14 cellular contexts compared by ENCODE assay signal in the genomic region with DNA sequence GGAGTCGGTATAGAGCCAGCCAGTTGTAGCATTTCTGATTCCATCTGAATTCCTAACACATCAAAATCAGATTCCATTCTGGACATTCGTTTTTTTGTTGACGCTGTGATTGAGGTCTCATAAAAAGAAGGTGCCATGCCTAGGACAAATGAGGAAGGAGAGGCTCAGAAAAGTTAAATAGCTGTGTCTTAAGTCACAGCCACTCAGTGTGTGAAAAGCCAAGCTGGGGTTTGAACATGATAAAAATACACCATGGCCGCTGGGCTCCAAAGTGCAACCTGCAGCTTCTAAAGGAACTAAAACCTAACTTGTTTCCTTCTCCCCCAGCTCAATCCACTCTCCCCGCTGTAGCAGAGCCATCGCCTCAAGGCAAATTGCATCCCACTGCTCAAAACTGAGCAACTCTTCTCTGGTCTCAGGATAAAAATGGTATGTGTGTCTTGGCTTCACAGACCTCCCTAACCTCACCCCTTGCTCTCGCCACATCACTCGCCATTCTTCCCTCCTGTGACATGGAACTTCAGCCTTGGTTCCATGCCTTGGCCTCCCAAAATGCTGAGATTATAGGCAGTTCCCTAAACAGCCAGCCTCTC. TPM values are rescaled to one million over a fixed set of nuclear protein-coding genes. Genes with fewer than 3 reads are reported as not detected.
A peak's percentile ranks its signal among the peaks of the same experiment; 100 is the strongest.
DNase-seq lines count a peak whose midpoint lies in the region; TF ChIP-seq lines count a peak whose summit lies in the region.
"Had no signal": no experiment of that assay in that cellular context is flagged by ENCODE, and none has a peak within 500 bp of the region (broad histone marks: within the 10 kb centered on the region; RNA-seq: fewer than 3 reads in every experiment).

No MANE protein-coding gene starts in this region.

- H2AFZ ChIP-seq in PC-9 (0 out of 2 replicates have a peak overlapping the region, but pooled peaks have one; percentile 45), osteoblast (ENCODE audit: low read length) (no peak overlapping the region)

- H3K79me2 ChIP-seq in PC-9 (ENCODE audit: low read depth) (no peaks in the 10 kb centered on the region), osteoblast (ENCODE audit: insufficient read depth, low read length) (no peaks in the 10 kb centered on the region)

- no peaks in the 10 kb centered on the region for H3K9me2 ChIP-seq in PC-9 (ENCODE audit: insufficient read depth)

- H3K9me3 ChIP-seq in PC-9 (ENCODE audit: insufficient read depth, low read depth): no peaks in the 10 kb centered on the region
- no peaks in the 10 kb centered on the region for H3K9me3 ChIP-seq in osteoblast (ENCODE audit: low read depth, low read length)

- H3K4me3 Mint-ChIP-seq in immature natural killer cell: peak overlapping the region in 3 of 5 donors; percentile 7 to 23 (median 9)
- H3K4me3 Mint-ChIP-seq in activated T-helper 2 cell treated with anti-CD3 and anti-CD28 coated beads, Interferon-gamma antibody, Interleukin-2, Interleukin-4, amounts not matched to agents 10 μg/mL and 5 μg/mL and 100 μg/mL, durations not matched to agents 14 hours and 24 hours and 36 hours (ENCODE audit: low read depth): no peak overlapping the region
- H3K4me3 Mint-ChIP-seq: activated naive CD8-positive, alpha-beta T cell; activated T-cell treated with anti-CD3 and anti-CD28 coated beads, Interleukin-2, amount 50 U/mL, for 72 hours had no signal

- DNase-seq in GM10266 (ENCODE audit: extremely low spot score) (peak; percentile 1), PC-9 (no peak), immature natural killer cell (no peak), osteoblast (ENCODE audit: insufficient read length, low spot score, missing footprints) (peak; percentile 3), foreskin fibroblast (no peak), NCI-H446 treated with DMSO at 0.1 percent for 48 hours (lab: John Stamatoyannopoulos, UW) (no peak), RKO (ENCODE audit: low spot score) (no peak)
- DNase-seq in activated T-helper 2 cell treated with anti-CD3 and anti-CD28 coated beads, Interferon-gamma antibody, Interleukin-2, Interleukin-4, amounts not matched to agents 10 μg/mL and 5 μg/mL and 100 μg/mL, durations not matched to agents 14 hours and 24 hours and 36 hours (ENCODE audit: low spot score): no peak
- DNase-seq: cortex of kidney, foreskin melanocyte, NCI-H1092 treated with DMSO at 0.1 percent for 48 hours had no signal

- H3K36me3 Mint-ChIP-seq in immature natural killer cell: no peaks in the 10 kb centered on the region
- no peaks in the 10 kb centered on the region for H3K36me3 Mint-ChIP-seq in activated T-helper 2 cell treated with anti-CD3 and anti-CD28 coated beads, Interferon-gamma antibody, Interleukin-2, Interleukin-4, amounts not matched to agents 10 μg/mL and 5 μg/mL and 100 μg/mL, durations not matched to agents 14 hours and 24 hours and 36 hours (ENCODE audit: low read depth)
- H3K36me3 Mint-ChIP-seq: activated naive CD8-positive, alpha-beta T cell; brain had no signal

- no peaks in the 10 kb centered on the region for H4K20me1 ChIP-seq in PC-9 (ENCODE audit: insufficient read depth)
- no peaks in the 10 kb centered on the region for H4K20me1 ChIP-seq in osteoblast (ENCODE audit: insufficient read depth, low read length)

- no TSS peak for BruUV-seq in PC-9 (replicated peaks; lab: Mats Ljungman, UMichigan)

- peaks cover 0 to 2% (median 0%) of the 10 kb centered on the region in 6 donors for H3K9me3 Mint-ChIP-seq in immature natural killer cell
- no peaks in the 10 kb centered on the region for H3K9me3 Mint-ChIP-seq in activated T-helper 2 cell treated with anti-CD3 and anti-CD28 coated beads, Interferon-gamma antibody, Interleukin-2, Interleukin-4, amounts not matched to agents 10 μg/mL and 5 μg/mL and 100 μg/mL, durations not matched to agents 14 hours and 24 hours and 36 hours
- H3K9me3 Mint-ChIP-seq: activated T-cell treated with anti-CD3 and anti-CD28 coated beads, Interleukin-2, amount 50 U/mL, for 72 hours had no signal

- peaks cover 0 to 3% (median 0%) of the 10 kb centered on the region in 3 donors for H3K27me3 Mint-ChIP-seq in immature natural killer cell (ENCODE audit: low read depth in 3 of 3)
- H3K27me3 Mint-ChIP-seq in activated T-helper 2 cell treated with anti-CD3 and anti-CD28 coated beads, Interferon-gamma antibody, Interleukin-2, Interleukin-4, amounts not matched to agents 10 μg/mL and 5 μg/mL and 100 μg/mL, durations not matched to agents 14 hours and 24 hours and 36 hours (ENCODE audit: low read depth): peaks cover 3% of the 10 kb centered on the region
- H3K27me3 Mint-ChIP-seq: activated naive CD8-positive, alpha-beta T cell; brain had no signal

- H3K27me3 ChIP-seq in PC-9 (ENCODE audit: insufficient read depth, low read depth): no peaks in the 10 kb centered on the region
- no peaks in the 10 kb centered on the region for H3K27me3 ChIP-seq in osteoblast (ENCODE audit: insufficient read depth, low read length)

- POLR2A ChIA-PET in PC-9 (lab: Charles Lee; ENCODE audit: unreplicated experiment): interaction anchor here (0.7 kb wide), 2 partner anchors 79 to 125 kb away, joined by 3 to 7 read pairs; no protein-coding TSS in a partner anchor

- H3K36me3 ChIP-seq in PC-9 (ENCODE audit: low read depth) (no peaks in the 10 kb centered on the region), osteoblast (ENCODE audit: insufficient read depth, low read length) (no peaks in the 10 kb centered on the region)

- CTCF ChIA-PET in PC-9 (lab: Charles Lee): interaction anchor here (0.6 to 2.1 kb wide), 9 partner anchors 13 to 693 kb away, joined by 3 to 20 read pairs (median 4); no protein-coding TSS in a partner anchor

- H3K4me1 Mint-ChIP-seq in immature natural killer cell: peaks cover 20 to 28% of the 10 kb centered on the region in 2 donors
- peaks cover 8% of the 10 kb centered on the region for H3K4me1 Mint-ChIP-seq in activated T-helper 2 cell treated with anti-CD3 and anti-CD28 coated beads, Interferon-gamma antibody, Interleukin-2, Interleukin-4, amounts not matched to agents 10 μg/mL and 5 μg/mL and 100 μg/mL, durations not matched to agents 14 hours and 24 hours and 36 hours (ENCODE audit: low read depth)

- no peak for TF ChIP-seq CTCF in GM10266 (IDR thresholded peaks at IDR 0.05; ENCODE audit: control insufficient read depth, insufficient read depth, low read depth, missing control alignments)
- TF ChIP-seq CTCF in PC-9 (conservative IDR thresholded peaks at IDR 0.05): no peak
- no peak for TF ChIP-seq CTCF in osteoblast (IDR thresholded peaks at IDR 0.05; ENCODE audit: extremely low read depth, low read depth, low read length)
- TF ChIP-seq CTCF in foreskin fibroblast (IDR thresholded peaks at IDR 0.05; ENCODE audit: low read depth, low read length): no peak

- intact Hi-C loops in PC-9 (cut with micrococcal nuclease; ENCODE audit: unreplicated experiment): loop anchor here (2.0 kb wide), 1 partner anchor 693 kb away; no protein-coding TSS in a partner anchor
- intact Hi-C loops in activated T-helper 2 cell treated with anti-CD3 and anti-CD28 coated beads, Interferon-gamma antibody, Interleukin-2, Interleukin-4, amounts not matched to agents 10 μg/mL and 5 μg/mL and 100 μg/mL, durations not matched to agents 14 hours and 24 hours and 36 hours (cut with micrococcal nuclease): loop anchor here (2.0 kb wide), 3 partner anchors 235 to 471 kb away; no protein-coding TSS in a partner anchor

- H3K4me3 ChIP-seq in PC-9 (no peak overlapping the region), osteoblast (ENCODE audit: insufficient read depth, low read length) (no peak overlapping the region), foreskin fibroblast (ENCODE audit: low read depth in 1 of 2, low read length in 2 of 2) (no peak overlapping the region)

- peak overlapping the region; percentile 67 to 92 (median 86) for H3K27ac Mint-ChIP-seq in immature natural killer cell
- H3K27ac Mint-ChIP-seq in activated T-helper 2 cell treated with anti-CD3 and anti-CD28 coated beads, Interferon-gamma antibody, Interleukin-2, Interleukin-4, amounts not matched to agents 10 μg/mL and 5 μg/mL and 100 μg/mL, durations not matched to agents 14 hours and 24 hours and 36 hours: no peak overlapping the region

- no peaks in the 10 kb centered on the region for H3F3A ChIP-seq in PC-9 (ENCODE audit: insufficient read depth, low read depth)

- H3K4me2 ChIP-seq in PC-9 (0 out of 2 replicates have a peak overlapping the region, but pooled peaks have one; percentile 67), osteoblast (ENCODE audit: insufficient read depth, low read length) (no peak overlapping the region)

- H3K27ac ChIP-seq in PC-9: no peak overlapping the region
- no peak overlapping the region for H3K27ac ChIP-seq in osteoblast (ENCODE audit: low read depth, low read length)

- H3K4me1 ChIP-seq in PC-9 (replicated peaks; ENCODE audit: insufficient read depth): peaks cover 11% of the 10 kb centered on the region
- H3K4me1 ChIP-seq in osteoblast (ENCODE audit: insufficient read depth, low read length): peaks cover 17% of the 10 kb centered on the region

RNA-seq across cellular contexts. Expression of gene FAM20B, which starts 22.1 kb away (rescaled TPM):
- total RNA-seq in PC-9 (2021) (68.1 and 80.5 TPM in 2 replicates), osteoblast (43.1 and 43.9 TPM in 2 replicates)
- 10 to 100 TPM in 2 of 3 donors, 1 to 10 TPM in 1; 8.1 to 13.1 (median 10.9) TPM for polyA plus RNA-seq in immature natural killer cell
- total RNA-seq in activated T-helper 2 cell treated with anti-CD3 and anti-CD28 coated beads, Interferon-gamma antibody, Interleukin-2, Interleukin-4, amounts not matched to agents 10 μg/mL and 5 μg/mL and 100 μg/mL, durations not matched to agents 14 hours and 24 hours and 36 hours: 38.1 and 39.7 TPM in 2 replicates

Comparison
In these comparisons a context has a peak if more than half of its experiments do, and no peak if none do; other contexts are left out.
1. DNase-seq: peak in GM10266 (single experiment) and osteoblast (single experiment); none in PC-9 (0 of 2), immature natural killer cell (0 of 3), foreskin fibroblast (0 of 2), NCI-H446 treated with DMSO at 0.1 percent for 48 hours (single experiment), activated T-helper 2 cell treated with anti-CD3 and anti-CD28 coated beads, Interferon-gamma antibody, Interleukin-2, Interleukin-4, amounts not matched to agents 10 μg/mL and 5 μg/mL and 100 μg/mL, durations not matched to agents 14 hours and 24 hours and 36 hours (single experiment) and RKO (single experiment).